Comparison of ENCODE assay signal across 13 cellular contexts in the genomic region with DNA sequence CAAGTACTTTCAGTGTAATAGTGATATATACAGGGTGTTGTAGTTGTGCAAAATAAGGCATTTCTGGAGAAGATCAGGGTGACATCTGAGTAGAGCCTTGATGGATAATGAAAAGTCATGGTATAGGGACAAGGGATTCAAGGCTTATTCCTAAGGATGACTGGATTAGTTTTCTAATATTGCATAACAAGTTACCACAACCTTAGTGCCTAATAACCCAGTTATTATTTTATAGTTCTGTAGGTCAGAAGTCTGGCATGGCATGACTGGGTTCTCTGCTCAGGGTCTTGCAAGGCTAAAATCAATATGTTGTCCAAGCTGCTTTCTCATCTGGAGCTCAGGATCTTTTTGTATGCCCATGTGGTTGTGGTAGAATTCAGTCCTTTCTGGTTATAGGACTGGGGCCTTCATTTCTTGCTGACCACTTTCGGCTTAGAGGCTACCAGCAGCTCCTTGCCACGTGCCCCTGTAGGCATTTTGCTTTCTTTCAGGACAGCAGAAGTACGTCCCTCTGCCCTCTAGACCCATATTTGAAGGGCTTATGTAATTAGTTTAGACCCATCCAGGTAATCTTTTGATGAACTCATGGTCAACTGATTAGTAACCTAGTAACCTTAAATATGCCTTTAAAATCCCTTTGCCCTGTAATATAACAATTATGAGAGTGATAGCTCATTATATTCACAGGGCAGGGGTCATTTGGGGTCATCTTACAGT.
"Had no signal": no experiment of that assay in that cellular context is flagged by ENCODE, and none has a peak within 500 bp of the region (broad histone marks: within the 10 kb centered on the region; RNA-seq: fewer than 3 reads in every experiment).

No MANE protein-coding gene starts in this region.

- DNase-seq: activated CD4-positive, alpha-beta T cell treated with anti-CD3 and anti-CD28 coated beads, Interleukin-2, amount 50 U/mL, for 1 hour; activated gamma-delta T cell; activated naive CD8-positive, alpha-beta T cell treated with anti-CD3 and anti-CD28 coated beads for 36 hours; activated T-cell treated with anti-CD3 and anti-CD28 coated beads, Interleukin-2, amount 50 U/mL, for 4 hours; anterior cingulate cortex; heart left ventricle; stimulated activated CD4-positive, alpha-beta T cell treated with anti-CD3 and anti-CD28 coated beads, Interleukin-2, amount 100 ng/mL, for 48 hours; stimulated activated naive CD8-positive, alpha-beta T cell treated with anti-CD3 and anti-CD28 coated beads, Interleukin-15, Interleukin-2, amounts not matched to agents 100 U/mL and 50 U/mL, for 24 hours had no signal

- H3K27me3 ChIP-seq: foreskin keratinocyte, heart left ventricle, neutrophil had no signal

- H3K9me3 ChIP-seq: heart left ventricle, neutrophil had no signal

- H3K4me3 ChIP-seq: heart left ventricle had no signal

- H3K27ac ChIP-seq: foreskin keratinocyte, neutrophil had no signal

- H3K4me3 Mint-ChIP-seq: activated naive CD8-positive, alpha-beta T cell treated with anti-CD3 and anti-CD28 coated beads for 36 hours; activated T-cell treated with anti-CD3 and anti-CD28 coated beads, Interleukin-2, amount 50 U/mL, for 4 hours; T-helper 2 cell treated with Interferon-gamma antibody and Interleukin-4, amounts not matched to agents 5 μg/mL and 100 μg/mL, for 36 hours had no signal

- H3K9me3 Mint-ChIP-seq: activated naive CD8-positive, alpha-beta T cell treated with anti-CD3 and anti-CD28 coated beads for 36 hours; activated T-cell treated with anti-CD3 and anti-CD28 coated beads, Interleukin-2, amount 50 U/mL, for 4 hours; T-helper 2 cell treated with Interferon-gamma antibody and Interleukin-4, amounts not matched to agents 5 μg/mL and 100 μg/mL, for 36 hours had no signal

- ATAC-seq: activated T-cell treated with anti-CD3 and anti-CD28 coated beads, Interleukin-2, amount 50 U/mL, for 4 hours; heart left ventricle; sciatic nerve; stimulated activated naive CD8-positive, alpha-beta T cell treated with anti-CD3 and anti-CD28 coated beads, Interleukin-15, Interleukin-2, amounts not matched to agents 100 U/mL and 50 U/mL, for 24 hours had no signal

- H3K27me3 Mint-ChIP-seq: activated naive CD8-positive, alpha-beta T cell treated with anti-CD3 and anti-CD28 coated beads for 36 hours; progenitor cell of endocrine pancreas had no signal

- H3K27ac Mint-ChIP-seq: activated naive CD8-positive, alpha-beta T cell treated with anti-CD3 and anti-CD28 coated beads for 36 hours; progenitor cell of endocrine pancreas; T-helper 2 cell treated with Interferon-gamma antibody and Interleukin-4, amounts not matched to agents 5 μg/mL and 100 μg/mL, for 36 hours had no signal
